ENCODE assay signal across 15 cellular contexts in genomic region chr10:30233186-30233958, GRCh38.
"Had no signal": no experiment of that assay in that cellular context is flagged by ENCODE, and none has a peak within 500 bp of the region (broad histone marks: within the 10 kb centered on the region; RNA-seq: fewer than 3 reads in every experiment).

No MANE protein-coding gene starts in this region.

- H3K9me3 ChIP-seq: esophagus muscularis mucosa, transverse colon had no signal

- H3K4me3 Mint-ChIP-seq: activated B cell treated with CpG ODN at 0.5 μM for 24 hours; activated CD4-positive, alpha-beta T cell treated with anti-CD3 and anti-CD28 coated beads, Interleukin-2, amount 10 ng/mL, durations not matched to agents 24 days and 14 days; activated naive CD8-positive, alpha-beta T cell treated with anti-CD3 and anti-CD28 coated beads, Interleukin-2, amount 50 U/mL, for 24 hours; activated T-helper 1 cell treated with anti-CD3 and anti-CD28 coated beads, Interleukin-12 subunit alpha, Interleukin-12 subunit beta, Interleukin-2, Interleukin-4 antibody, amounts not matched to agents 30 ng/mL and 10 ng/mL and 1 ng/mL, durations not matched to agents 14 hours and 24 hours and 36 hours; brain; stimulated activated memory B cell treated with anti-CD40 and anti-IgM and Interleukin-4, amounts not matched to agents 10 μg/mL and 1 μg/mL and 100 μg/mL, for 72 hours; T-helper 17 cell had no signal

- H3K4me1 Mint-ChIP-seq: activated B cell treated with CpG ODN at 0.5 μM for 24 hours; activated naive CD8-positive, alpha-beta T cell treated with anti-CD3 and anti-CD28 coated beads, Interleukin-2, amount 50 U/mL, for 24 hours; stimulated activated memory B cell treated with anti-CD40 and anti-IgM and Interleukin-4, amounts not matched to agents 10 μg/mL and 1 μg/mL and 100 μg/mL, for 72 hours had no signal

- ATAC-seq: activated naive CD8-positive, alpha-beta T cell treated with anti-CD3 and anti-CD28 coated beads, Interleukin-2, amount 50 U/mL, for 24 hours; foreskin keratinocyte; right cardiac atrium; stimulated activated memory B cell treated with anti-CD40 and anti-IgM and Interleukin-4, amounts not matched to agents 10 μg/mL and 1 μg/mL and 100 μg/mL, for 72 hours; T-helper 17 cell had no signal

- H3K27ac Mint-ChIP-seq: activated B cell treated with CpG ODN at 0.5 μM for 24 hours; activated CD4-positive, alpha-beta T cell treated with anti-CD3 and anti-CD28 coated beads, Interleukin-2, amount 10 ng/mL, durations not matched to agents 24 days and 14 days; activated naive CD8-positive, alpha-beta T cell treated with anti-CD3 and anti-CD28 coated beads, Interleukin-2, amount 50 U/mL, for 24 hours; activated T-helper 1 cell treated with anti-CD3 and anti-CD28 coated beads, Interleukin-12 subunit alpha, Interleukin-12 subunit beta, Interleukin-2, Interleukin-4 antibody, amounts not matched to agents 30 ng/mL and 10 ng/mL and 1 ng/mL, durations not matched to agents 14 hours and 24 hours and 36 hours; brain; stimulated activated memory B cell treated with anti-CD40 and anti-IgM and Interleukin-4, amounts not matched to agents 10 μg/mL and 1 μg/mL and 100 μg/mL, for 72 hours; T-helper 17 cell had no signal

- H3K36me3 Mint-ChIP-seq: brain; stimulated activated memory B cell treated with anti-CD40 and anti-IgM and Interleukin-4, amounts not matched to agents 10 μg/mL and 1 μg/mL and 100 μg/mL, for 72 hours had no signal

- H3K27ac ChIP-seq: esophagus muscularis mucosa, foreskin keratinocyte, SK-N-MC, transverse colon had no signal

- DNase-seq: activated B cell treated with CpG ODN at 0.5 μM for 24 hours; activated CD4-positive, alpha-beta T cell treated with anti-CD3 and anti-CD28 coated beads, Interleukin-2, amount 10 ng/mL, durations not matched to agents 24 days and 14 days; activated naive CD4-positive, alpha-beta T cell; activated naive CD8-positive, alpha-beta T cell treated with anti-CD3 and anti-CD28 coated beads, Interleukin-2, amount 50 U/mL, for 24 hours; kidney; posterior cingulate gyrus; right cardiac atrium; T-helper 17 cell; transverse colon had no signal

- H3K4me1 ChIP-seq: esophagus muscularis mucosa, foreskin keratinocyte, transverse colon had no signal

- H3K9me3 Mint-ChIP-seq: activated naive CD8-positive, alpha-beta T cell treated with anti-CD3 and anti-CD28 coated beads, Interleukin-2, amount 50 U/mL, for 24 hours; activated T-helper 1 cell treated with anti-CD3 and anti-CD28 coated beads, Interleukin-12 subunit alpha, Interleukin-12 subunit beta, Interleukin-2, Interleukin-4 antibody, amounts not matched to agents 30 ng/mL and 10 ng/mL and 1 ng/mL, durations not matched to agents 14 hours and 24 hours and 36 hours had no signal

- H3K27me3 ChIP-seq: esophagus muscularis mucosa, transverse colon had no signal

- H3K36me3 ChIP-seq: esophagus muscularis mucosa, transverse colon had no signal

- H3K4me3 ChIP-seq: esophagus muscularis mucosa, SK-N-MC, transverse colon had no signal
